ENCODE assay signal across 8 cellular contexts in the genomic region with DNA sequence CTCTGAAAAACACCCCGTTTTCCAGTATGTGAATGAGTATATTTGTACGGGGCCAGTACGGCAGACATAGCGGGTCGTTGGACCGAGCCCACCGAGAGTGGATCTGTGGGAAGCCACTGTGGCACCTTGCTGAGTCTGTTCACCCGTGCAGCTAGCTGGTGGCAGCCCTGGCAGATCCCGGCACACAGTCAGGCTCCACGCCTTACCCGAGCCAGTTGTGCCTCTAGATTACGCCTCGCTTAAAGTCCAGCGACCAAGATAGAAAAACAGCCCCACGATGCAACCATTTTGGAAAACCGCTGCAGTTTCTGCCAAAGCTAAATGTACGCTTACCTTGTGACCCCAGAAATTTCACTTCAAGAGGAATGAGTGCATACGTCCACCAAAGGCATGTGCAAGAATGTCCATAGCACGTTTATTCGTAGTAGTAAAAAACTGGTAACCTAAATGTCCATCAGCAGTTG. TPM values are rescaled to one million over a fixed set of nuclear protein-coding genes. Genes with fewer than 3 reads are reported as not detected.
DNase-seq lines count a peak whose midpoint lies in the region; ATAC-seq, FAIRE-seq and TF ChIP-seq lines count a peak whose summit lies in the region.

No MANE protein-coding gene starts in this region.

- H3K27ac ChIP-seq in small intestine (ENCODE audit: low read depth in 1 of 2, low read length in 1 of 2): peak overlapping the region; percentile 96 to 98

- H3K4me3 ChIP-seq in GM12864 (ENCODE audit: low read depth, low read length) (peak overlapping the region; percentile 94), small intestine (ENCODE audit: low read depth in 1 of 2, low read length in 2 of 2) (peak overlapping the region; percentile 80 to 96)

- H3K4me1 Mint-ChIP-seq in activated T-helper 2 cell treated with anti-CD3 and anti-CD28 coated beads, Interferon-gamma antibody, Interleukin-2, Interleukin-4, amounts not matched to agents 10 μg/mL and 5 μg/mL and 100 μg/mL, durations not matched to agents 14 hours and 24 hours and 36 hours (ENCODE audit: low read depth): peaks cover 31% of the 10 kb centered on the region

- intact Hi-C loops in activated T-helper 2 cell treated with anti-CD3 and anti-CD28 coated beads, Interferon-gamma antibody, Interleukin-2, Interleukin-4, amounts not matched to agents 10 μg/mL and 5 μg/mL and 100 μg/mL, durations not matched to agents 14 hours and 24 hours and 36 hours (cut with micrococcal nuclease): loop anchor here (1.0 to 10.0 kb wide), 5 partner anchors 18 to 213 kb away; partner anchors contain the start of genes POLR2D, SAP130 and SFT2D3

- no peaks in the 10 kb centered on the region for H3K36me3 ChIP-seq in small intestine (ENCODE audit: control insufficient read depth in 2 of 2, insufficient read depth in 2 of 2, low read length in 2 of 2)

- no peaks in the 10 kb centered on the region for H3K27me3 ChIP-seq in small intestine (ENCODE audit: control insufficient read depth in 2 of 2, insufficient read depth in 2 of 2, low read length in 2 of 2)

- DNase-seq in GM12864 (ENCODE audit: low read depth) (no peak), hepatic stellate cell (ENCODE audit: low spot score) (peak; percentile 9), small intestine (peak; percentile 63), mesenteric fat pad (ENCODE audit: low spot score) (no peak)
- no peak for DNase-seq in activated T-helper 2 cell treated with anti-CD3 and anti-CD28 coated beads, Interferon-gamma antibody, Interleukin-2, Interleukin-4, amounts not matched to agents 10 μg/mL and 5 μg/mL and 100 μg/mL, durations not matched to agents 14 hours and 24 hours and 36 hours (ENCODE audit: low spot score)

- peaks cover 24% of the 10 kb centered on the region for H3K36me3 Mint-ChIP-seq in activated T-helper 2 cell treated with anti-CD3 and anti-CD28 coated beads, Interferon-gamma antibody, Interleukin-2, Interleukin-4, amounts not matched to agents 10 μg/mL and 5 μg/mL and 100 μg/mL, durations not matched to agents 14 hours and 24 hours and 36 hours (ENCODE audit: low read depth)

- H3K9me3 ChIP-seq in small intestine (ENCODE audit: control insufficient read depth, low read depth): no peaks in the 10 kb centered on the region

- H3K27ac Mint-ChIP-seq in activated T-helper 2 cell treated with anti-CD3 and anti-CD28 coated beads, Interferon-gamma antibody, Interleukin-2, Interleukin-4, amounts not matched to agents 10 μg/mL and 5 μg/mL and 100 μg/mL, durations not matched to agents 14 hours and 24 hours and 36 hours: peak overlapping the region; percentile 96

- 4 to 10% (median 4%) methylated on average over 20 of the region's 20 CpGs for WGBS in small intestine, 3 donors

- ATAC-seq in HG03025 (IDR thresholded peaks at IDR 0.05; ENCODE audit: low FRiP score, unreplicated experiment) (peak; percentile 11), HG03565 (IDR thresholded peaks at IDR 0.05; ENCODE audit: unreplicated experiment) (no peak), HG03108 (IDR thresholded peaks at IDR 0.05; ENCODE audit: unreplicated experiment) (no peak)

- peak overlapping the region; percentile 90 for H3K4me3 Mint-ChIP-seq in activated T-helper 2 cell treated with anti-CD3 and anti-CD28 coated beads, Interferon-gamma antibody, Interleukin-2, Interleukin-4, amounts not matched to agents 10 μg/mL and 5 μg/mL and 100 μg/mL, durations not matched to agents 14 hours and 24 hours and 36 hours (ENCODE audit: low read depth)

- no peak for FAIRE-seq in small intestine (lab: Jason Lieb, UNC)

- TF ChIP-seq CTCF in GM12864 (IDR thresholded peaks at IDR 0.05; ENCODE audit: low read depth, low read length, missing control alignments): no peak

- peaks cover 8% of the 10 kb centered on the region for H3K27me3 Mint-ChIP-seq in activated T-helper 2 cell treated with anti-CD3 and anti-CD28 coated beads, Interferon-gamma antibody, Interleukin-2, Interleukin-4, amounts not matched to agents 10 μg/mL and 5 μg/mL and 100 μg/mL, durations not matched to agents 14 hours and 24 hours and 36 hours (ENCODE audit: low read depth)

- H3K9me3 Mint-ChIP-seq in activated T-helper 2 cell treated with anti-CD3 and anti-CD28 coated beads, Interferon-gamma antibody, Interleukin-2, Interleukin-4, amounts not matched to agents 10 μg/mL and 5 μg/mL and 100 μg/mL, durations not matched to agents 14 hours and 24 hours and 36 hours: no peaks in the 10 kb centered on the region

- H3K4me1 ChIP-seq in small intestine (ENCODE audit: control insufficient read depth in 2 of 2, insufficient read depth in 1 of 2, low read depth in 1 of 2, low read length in 1 of 2): peaks cover 0 to 8% of the 10 kb centered on the region in 2 donors

RNA-seq across cellular contexts. Expression of gene WDR33, which starts 0.5 kb away (rescaled TPM):
- total RNA-seq in activated T-helper 2 cell treated with anti-CD3 and anti-CD28 coated beads, Interferon-gamma antibody, Interleukin-2, Interleukin-4, amounts not matched to agents 10 μg/mL and 5 μg/mL and 100 μg/mL, durations not matched to agents 14 hours and 24 hours and 36 hours: 74.2 and 76.5 TPM in 2 replicates
- polyA plus RNA-seq in small intestine: 10 to 100 TPM; 11.0 to 14.6 (median 13.0) TPM
- total RNA-seq in mesenteric fat pad: 53.7 TPM

RNA-seq across cellular contexts. Expression of gene POLR2D, which starts 46.5 kb away (rescaled TPM):
- 62.8 and 63.4 TPM in 2 replicates for total RNA-seq in activated T-helper 2 cell treated with anti-CD3 and anti-CD28 coated beads, Interferon-gamma antibody, Interleukin-2, Interleukin-4, amounts not matched to agents 10 μg/mL and 5 μg/mL and 100 μg/mL, durations not matched to agents 14 hours and 24 hours and 36 hours
- polyA plus RNA-seq in small intestine: 10 to 100 TPM in 1 of 3 donors, 1 to 10 TPM in 2; 5.6 to 15.9 (median 9.5) TPM
- 26.4 TPM for total RNA-seq in mesenteric fat pad

Comparison
In these comparisons a context has a peak if more than half of its experiments do, and no peak if none do; other contexts are left out.
1. DNase-seq: peak in hepatic stellate cell (single experiment) and small intestine (single experiment); none in GM12864 (single experiment), activated T-helper 2 cell treated with anti-CD3 and anti-CD28 coated beads, Interferon-gamma antibody, Interleukin-2, Interleukin-4, amounts not matched to agents 10 μg/mL and 5 μg/mL and 100 μg/mL, durations not matched to agents 14 hours and 24 hours and 36 hours (single experiment) and mesenteric fat pad (single experiment).